ENCODE assay signal across 27 cellular contexts in the genomic region with DNA sequence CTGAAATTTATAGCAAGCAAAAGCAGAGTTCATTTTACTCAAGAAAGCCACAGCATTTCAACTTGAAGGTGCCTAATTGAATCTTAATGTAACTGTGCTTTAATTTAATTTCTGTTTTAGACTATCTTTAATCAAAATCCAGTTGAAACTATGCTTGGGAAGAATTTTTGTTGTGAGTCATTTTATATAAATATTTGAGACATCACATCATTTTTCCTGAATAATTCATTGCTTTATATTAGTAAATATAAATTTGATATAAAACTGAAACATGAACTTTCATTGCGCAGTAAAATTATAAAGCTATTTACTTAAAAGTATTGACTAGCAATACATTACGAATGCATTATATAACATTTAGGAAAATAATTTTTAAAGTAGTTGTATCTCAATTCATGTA.
"Had no signal": no experiment of that assay in that cellular context is flagged by ENCODE, and none has a peak within 500 bp of the region (broad histone marks: within the 10 kb centered on the region; RNA-seq: fewer than 3 reads in every experiment).

No MANE protein-coding gene starts in this region.

- H3K4me3 ChIP-seq: coronary artery, dorsolateral prefrontal cortex, esophagus squamous epithelium, gastroesophageal sphincter, heart left ventricle, hepatocyte, left lung, lower lobe of right lung, mucosa of descending colon had no signal

- H3K4me1 ChIP-seq: esophagus squamous epithelium, gastroesophageal sphincter, heart left ventricle, left lung, lower lobe of right lung had no signal

- H3K27ac ChIP-seq: coronary artery, dorsolateral prefrontal cortex, epithelial cell of prostate, esophagus squamous epithelium, gastroesophageal sphincter, heart left ventricle, hepatocyte, left lung, lower lobe of right lung had no signal

- DNase-seq: dermis blood vessel endothelial cell; dorsolateral prefrontal cortex; effector CD4-positive, alpha-beta T cell; effector memory CD8-positive, alpha-beta T cell; endodermal cell; erythroblast; esophagus squamous epithelium; foreskin fibroblast; foreskin melanocyte; heart left ventricle; hypothalamus; immature natural killer cell; islet precursor cell; left cardiac atrium; left lung; left ventricle myocardium superior; lower lobe of right lung; mesenchymal stem cell; mucosa of descending colon; naive B cell had no signal

- FAIRE-seq: colon, endometrium had no signal

- H2AFZ ChIP-seq: hepatocyte had no signal

- H3K4me2 ChIP-seq: hepatocyte had no signal

- H3K27me3 ChIP-seq: dorsolateral prefrontal cortex, esophagus squamous epithelium, gastroesophageal sphincter, heart left ventricle, hepatocyte, left lung had no signal

- H3K9me3 ChIP-seq: lower lobe of right lung, mucosa of descending colon had no signal

- ATAC-seq: effector memory CD8-positive, alpha-beta T cell; esophagus mucosa; gastroesophageal sphincter; heart left ventricle; left cardiac atrium; left lung; left ventricle myocardium superior; lower lobe of right lung; mucosa of descending colon had no signal

- H3K79me2 ChIP-seq: hepatocyte had no signal

- H3K36me3 ChIP-seq: esophagus squamous epithelium, gastroesophageal sphincter, heart left ventricle, left lung, lower lobe of right lung had no signal
